In genomic region chr10:29378106-29378505, GRCh38 we compare ENCODE assay signal across 1 cellular context.
TF ChIP-seq lines count a peak whose summit lies in the region.

No MANE protein-coding gene starts in this region.

TF ChIP-seq in A549, 52 proteins besides CTCF, POLR2A, EP300 and RAD21 (continued from another document):
- TF ChIP-seq FOXS1 (CRISPR knock-in tag; IDR thresholded peaks at IDR 0.05), result no peak
- TF ChIP-seq CBX8 (IDR thresholded peaks at IDR 0.05), result no peak
- TF ChIP-seq GATA3 (IDR thresholded peaks at IDR 0.05; ENCODE audit: borderline replicate concordance), result no peak
- no peak for TF ChIP-seq NR3C1 (IDR thresholded peaks at IDR 0.05)
- no peak for TF ChIP-seq BCL3 (IDR thresholded peaks at IDR 0.05)
- TF ChIP-seq ZC3H11A (IDR thresholded peaks at IDR 0.05), result no peak
- no peak for TF ChIP-seq RNF2 (IDR thresholded peaks at IDR 0.05; ENCODE audit: borderline replicate concordance, low read depth)
- TF ChIP-seq ZNF302 (CRISPR knock-in tag; IDR thresholded peaks at IDR 0.05), result no peak
